ENCODE assay signal across 1 cellular context in the genomic region with DNA sequence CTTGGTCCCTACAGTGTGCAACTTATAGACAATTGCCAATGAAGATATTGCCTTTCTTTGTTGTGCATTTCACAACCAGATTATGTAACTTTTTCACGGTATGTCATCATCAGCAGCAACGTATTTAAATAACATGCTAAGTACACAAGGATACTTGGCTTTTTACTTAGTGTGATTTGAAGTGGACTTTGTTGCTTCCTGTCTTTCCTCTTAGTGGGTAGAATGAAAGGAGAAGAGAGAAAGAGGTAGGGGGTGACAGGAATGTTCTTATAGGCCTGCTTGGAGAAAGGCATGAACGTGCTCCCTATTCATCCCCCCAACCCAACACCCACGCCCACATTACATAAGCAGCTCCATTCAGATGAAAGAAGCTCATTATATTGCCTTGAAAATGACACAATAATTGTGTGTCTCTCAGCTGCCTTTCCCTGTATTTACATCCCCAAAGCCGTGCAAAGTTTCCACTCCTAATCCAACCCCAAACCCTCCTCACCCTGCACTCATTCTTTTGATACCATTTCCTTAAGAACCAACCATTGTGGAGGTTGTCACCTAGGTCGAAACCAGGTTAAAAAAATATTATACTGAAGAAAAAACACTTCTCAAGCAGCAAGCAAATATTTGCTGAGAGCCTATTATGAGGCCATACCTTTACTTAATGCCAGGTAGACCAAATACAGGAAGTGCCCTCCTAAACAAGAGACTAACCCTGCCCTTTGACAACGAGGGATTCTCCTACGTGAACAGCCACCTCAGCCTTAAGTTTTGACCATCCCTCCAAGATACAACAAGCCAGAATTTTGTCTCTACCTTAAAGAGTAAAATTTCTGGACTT.
A peak's percentile ranks its signal among the peaks of the same experiment; 100 is the strongest.
TF ChIP-seq lines count a peak whose summit lies in the region.

No MANE protein-coding gene starts in this region.

TF ChIP-seq in HepG2, 621 proteins besides CTCF, POLR2A, EP300 and RAD21 (continued from another document):
- TF ChIP-seq, protein P1, sequence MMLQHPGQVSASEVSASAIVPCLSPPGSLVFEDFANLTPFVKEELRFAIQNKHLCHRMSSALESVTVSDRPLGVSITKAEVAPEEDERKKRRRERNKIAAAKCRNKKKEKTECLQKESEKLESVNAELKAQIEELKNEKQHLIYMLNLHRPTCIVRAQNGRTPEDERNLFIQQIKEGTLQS (CRISPR knock-in tag; IDR thresholded peaks at IDR 0.05), result peak; percentile 92
- TF ChIP-seq SMC3 (IDR thresholded peaks at IDR 0.05; ENCODE audit: low read length), result peak; percentile 30; the same call in 1 of the 2 replicates
- TF ChIP-seq MTF1 (CRISPR knock-in tag; IDR thresholded peaks at IDR 0.05), result no peak
- TF ChIP-seq, protein P2, sequence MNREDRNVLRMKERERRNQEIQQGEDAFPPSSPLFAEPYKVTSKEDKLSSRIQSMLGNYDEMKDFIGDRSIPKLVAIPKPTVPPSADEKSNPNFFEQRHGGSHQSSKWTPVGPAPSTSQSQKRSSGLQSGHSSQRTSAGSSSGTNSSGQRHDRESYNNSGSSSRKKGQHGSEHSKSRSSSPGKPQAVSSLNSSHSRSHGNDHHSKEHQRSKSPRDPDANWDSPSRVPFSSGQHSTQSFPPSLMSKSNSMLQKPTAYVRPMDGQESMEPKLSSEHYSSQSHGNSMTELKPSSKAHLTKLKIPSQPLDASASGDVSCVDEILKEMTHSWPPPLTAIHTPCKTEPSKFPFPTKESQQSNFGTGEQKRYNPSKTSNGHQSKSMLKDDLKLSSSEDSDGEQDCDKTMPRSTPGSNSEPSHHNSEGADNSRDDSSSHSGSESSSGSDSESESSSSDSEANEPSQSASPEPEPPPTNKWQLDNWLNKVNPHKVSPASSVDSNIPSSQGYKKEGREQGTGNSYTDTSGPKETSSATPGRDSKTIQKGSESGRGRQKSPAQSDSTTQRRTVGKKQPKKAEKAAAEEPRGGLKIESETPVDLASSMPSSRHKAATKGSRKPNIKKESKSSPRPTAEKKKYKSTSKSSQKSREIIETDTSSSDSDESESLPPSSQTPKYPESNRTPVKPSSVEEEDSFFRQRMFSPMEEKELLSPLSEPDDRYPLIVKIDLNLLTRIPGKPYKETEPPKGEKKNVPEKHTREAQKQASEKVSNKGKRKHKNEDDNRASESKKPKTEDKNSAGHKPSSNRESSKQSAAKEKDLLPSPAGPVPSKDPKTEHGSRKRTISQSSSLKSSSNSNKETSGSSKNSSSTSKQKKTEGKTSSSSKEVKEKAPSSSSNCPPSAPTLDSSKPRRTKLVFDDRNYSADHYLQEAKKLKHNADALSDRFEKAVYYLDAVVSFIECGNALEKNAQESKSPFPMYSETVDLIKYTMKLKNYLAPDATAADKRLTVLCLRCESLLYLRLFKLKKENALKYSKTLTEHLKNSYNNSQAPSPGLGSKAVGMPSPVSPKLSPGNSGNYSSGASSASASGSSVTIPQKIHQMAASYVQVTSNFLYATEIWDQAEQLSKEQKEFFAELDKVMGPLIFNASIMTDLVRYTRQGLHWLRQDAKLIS (CRISPR knock-in tag; IDR thresholded peaks at IDR 0.05), result 0 out of 2 replicates have a peak, but pooled peaks have one; percentile 45
- TF ChIP-seq, protein P3, sequence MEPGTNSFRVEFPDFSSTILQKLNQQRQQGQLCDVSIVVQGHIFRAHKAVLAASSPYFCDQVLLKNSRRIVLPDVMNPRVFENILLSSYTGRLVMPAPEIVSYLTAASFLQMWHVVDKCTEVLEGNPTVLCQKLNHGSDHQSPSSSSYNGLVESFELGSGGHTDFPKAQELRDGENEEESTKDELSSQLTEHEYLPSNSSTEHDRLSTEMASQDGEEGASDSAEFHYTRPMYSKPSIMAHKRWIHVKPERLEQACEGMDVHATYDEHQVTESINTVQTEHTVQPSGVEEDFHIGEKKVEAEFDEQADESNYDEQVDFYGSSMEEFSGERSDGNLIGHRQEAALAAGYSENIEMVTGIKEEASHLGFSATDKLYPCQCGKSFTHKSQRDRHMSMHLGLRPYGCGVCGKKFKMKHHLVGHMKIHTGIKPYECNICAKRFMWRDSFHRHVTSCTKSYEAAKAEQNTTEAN (CRISPR knock-in tag; conservative IDR thresholded peaks at IDR 0.05), result peak; percentile 39; the same call in 1 of the 2 replicates
- TF ChIP-seq, protein P4, sequence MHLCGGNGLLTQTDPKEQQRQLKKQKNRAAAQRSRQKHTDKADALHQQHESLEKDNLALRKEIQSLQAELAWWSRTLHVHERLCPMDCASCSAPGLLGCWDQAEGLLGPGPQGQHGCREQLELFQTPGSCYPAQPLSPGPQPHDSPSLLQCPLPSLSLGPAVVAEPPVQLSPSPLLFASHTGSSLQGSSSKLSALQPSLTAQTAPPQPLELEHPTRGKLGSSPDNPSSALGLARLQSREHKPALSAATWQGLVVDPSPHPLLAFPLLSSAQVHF (CRISPR knock-in tag; IDR thresholded peaks at IDR 0.05), result no peak
- no peak for TF ChIP-seq ZEB1 (IDR thresholded peaks at IDR 0.05; ENCODE audit: insufficient replicate concordance, low read depth)
- no peak for TF ChIP-seq ZNF839 (CRISPR knock-in tag; IDR thresholded peaks at IDR 0.05; ENCODE audit: borderline replicate concordance)
- no peak for TF ChIP-seq GPN1 (CRISPR knock-in tag; IDR thresholded peaks at IDR 0.05; ENCODE audit: borderline replicate concordance)
- TF ChIP-seq ZNF562 (CRISPR knock-in tag; IDR thresholded peaks at IDR 0.05; ENCODE audit: borderline replicate concordance), result no peak
- TF ChIP-seq FOXM1 (CRISPR knock-in tag; IDR thresholded peaks at IDR 0.05), result no peak
- no peak for TF ChIP-seq KDM3A (CRISPR knock-in tag; IDR thresholded peaks at IDR 0.05; ENCODE audit: low read depth)
- TF ChIP-seq SKI (IDR thresholded peaks at IDR 0.05; ENCODE audit: partially characterized antibody), result peak; percentile 33
- peak; percentile 59 for TF ChIP-seq TEAD3 (CRISPR knock-in tag; optimal IDR thresholded peaks at IDR 0.05; ENCODE audit: borderline replicate concordance)
- peak; percentile 68 for TF ChIP-seq ZNF331 (CRISPR knock-in tag; IDR thresholded peaks at IDR 0.05)
- peak; percentile 44; the same call in 1 of the 2 replicates for TF ChIP-seq KAT8 (CRISPR knock-in tag; IDR thresholded peaks at IDR 0.05)
- TF ChIP-seq, protein P5, sequence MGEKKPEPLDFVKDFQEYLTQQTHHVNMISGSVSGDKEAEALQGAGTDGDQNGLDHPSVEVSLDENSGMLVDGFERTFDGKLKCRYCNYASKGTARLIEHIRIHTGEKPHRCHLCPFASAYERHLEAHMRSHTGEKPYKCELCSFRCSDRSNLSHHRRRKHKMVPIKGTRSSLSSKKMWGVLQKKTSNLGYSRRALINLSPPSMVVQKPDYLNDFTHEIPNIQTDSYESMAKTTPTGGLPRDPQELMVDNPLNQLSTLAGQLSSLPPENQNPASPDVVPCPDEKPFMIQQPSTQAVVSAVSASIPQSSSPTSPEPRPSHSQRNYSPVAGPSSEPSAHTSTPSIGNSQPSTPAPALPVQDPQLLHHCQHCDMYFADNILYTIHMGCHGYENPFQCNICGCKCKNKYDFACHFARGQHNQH (CRISPR knock-in tag; IDR thresholded peaks at IDR 0.05), result no peak
- TF ChIP-seq, protein P6, sequence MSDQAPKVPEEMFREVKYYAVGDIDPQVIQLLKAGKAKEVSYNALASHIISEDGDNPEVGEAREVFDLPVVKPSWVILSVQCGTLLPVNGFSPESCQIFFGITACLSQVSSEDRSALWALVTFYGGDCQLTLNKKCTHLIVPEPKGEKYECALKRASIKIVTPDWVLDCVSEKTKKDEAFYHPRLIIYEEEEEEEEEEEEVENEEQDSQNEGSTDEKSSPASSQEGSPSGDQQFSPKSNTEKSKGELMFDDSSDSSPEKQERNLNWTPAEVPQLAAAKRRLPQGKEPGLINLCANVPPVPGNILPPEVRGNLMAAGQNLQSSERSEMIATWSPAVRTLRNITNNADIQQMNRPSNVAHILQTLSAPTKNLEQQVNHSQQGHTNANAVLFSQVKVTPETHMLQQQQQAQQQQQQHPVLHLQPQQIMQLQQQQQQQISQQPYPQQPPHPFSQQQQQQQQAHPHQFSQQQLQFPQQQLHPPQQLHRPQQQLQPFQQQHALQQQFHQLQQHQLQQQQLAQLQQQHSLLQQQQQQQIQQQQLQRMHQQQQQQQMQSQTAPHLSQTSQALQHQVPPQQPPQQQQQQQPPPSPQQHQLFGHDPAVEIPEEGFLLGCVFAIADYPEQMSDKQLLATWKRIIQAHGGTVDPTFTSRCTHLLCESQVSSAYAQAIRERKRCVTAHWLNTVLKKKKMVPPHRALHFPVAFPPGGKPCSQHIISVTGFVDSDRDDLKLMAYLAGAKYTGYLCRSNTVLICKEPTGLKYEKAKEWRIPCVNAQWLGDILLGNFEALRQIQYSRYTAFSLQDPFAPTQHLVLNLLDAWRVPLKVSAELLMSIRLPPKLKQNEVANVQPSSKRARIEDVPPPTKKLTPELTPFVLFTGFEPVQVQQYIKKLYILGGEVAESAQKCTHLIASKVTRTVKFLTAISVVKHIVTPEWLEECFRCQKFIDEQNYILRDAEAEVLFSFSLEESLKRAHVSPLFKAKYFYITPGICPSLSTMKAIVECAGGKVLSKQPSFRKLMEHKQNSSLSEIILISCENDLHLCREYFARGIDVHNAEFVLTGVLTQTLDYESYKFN (CRISPR knock-in tag; conservative IDR thresholded peaks at IDR 0.05), result peak; percentile 89
- peak; percentile 78; the same call in 1 of the 2 replicates for TF ChIP-seq HDAC2 (CRISPR knock-in tag; IDR thresholded peaks at IDR 0.05)
- TF ChIP-seq, protein P7, sequence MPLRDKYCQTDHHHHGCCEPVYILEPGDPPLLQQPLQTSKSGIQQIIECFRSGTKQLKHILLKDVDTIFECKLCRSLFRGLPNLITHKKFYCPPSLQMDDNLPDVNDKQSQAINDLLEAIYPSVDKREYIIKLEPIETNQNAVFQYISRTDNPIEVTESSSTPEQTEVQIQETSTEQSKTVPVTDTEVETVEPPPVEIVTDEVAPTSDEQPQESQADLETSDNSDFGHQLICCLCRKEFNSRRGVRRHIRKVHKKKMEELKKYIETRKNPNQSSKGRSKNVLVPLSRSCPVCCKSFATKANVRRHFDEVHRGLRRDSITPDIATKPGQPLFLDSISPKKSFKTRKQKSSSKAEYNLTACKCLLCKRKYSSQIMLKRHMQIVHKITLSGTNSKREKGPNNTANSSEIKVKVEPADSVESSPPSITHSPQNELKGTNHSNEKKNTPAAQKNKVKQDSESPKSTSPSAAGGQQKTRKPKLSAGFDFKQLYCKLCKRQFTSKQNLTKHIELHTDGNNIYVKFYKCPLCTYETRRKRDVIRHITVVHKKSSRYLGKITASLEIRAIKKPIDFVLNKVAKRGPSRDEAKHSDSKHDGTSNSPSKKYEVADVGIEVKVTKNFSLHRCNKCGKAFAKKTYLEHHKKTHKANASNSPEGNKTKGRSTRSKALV (CRISPR knock-in tag; IDR thresholded peaks at IDR 0.05), result peak; percentile 33; the same call in 1 of the 2 replicates
